In genomic region chr12:49208146-49208545, GRCh38 we compare ENCODE assay signal across 1 cellular context.
TF ChIP-seq lines count a peak whose summit lies in the region.

No MANE protein-coding gene starts in this region.

TF ChIP-seq in GM23338, 12 proteins besides CTCF, POLR2A, EP300 and RAD21 (continued from another document):
- TF ChIP-seq, protein P1, sequence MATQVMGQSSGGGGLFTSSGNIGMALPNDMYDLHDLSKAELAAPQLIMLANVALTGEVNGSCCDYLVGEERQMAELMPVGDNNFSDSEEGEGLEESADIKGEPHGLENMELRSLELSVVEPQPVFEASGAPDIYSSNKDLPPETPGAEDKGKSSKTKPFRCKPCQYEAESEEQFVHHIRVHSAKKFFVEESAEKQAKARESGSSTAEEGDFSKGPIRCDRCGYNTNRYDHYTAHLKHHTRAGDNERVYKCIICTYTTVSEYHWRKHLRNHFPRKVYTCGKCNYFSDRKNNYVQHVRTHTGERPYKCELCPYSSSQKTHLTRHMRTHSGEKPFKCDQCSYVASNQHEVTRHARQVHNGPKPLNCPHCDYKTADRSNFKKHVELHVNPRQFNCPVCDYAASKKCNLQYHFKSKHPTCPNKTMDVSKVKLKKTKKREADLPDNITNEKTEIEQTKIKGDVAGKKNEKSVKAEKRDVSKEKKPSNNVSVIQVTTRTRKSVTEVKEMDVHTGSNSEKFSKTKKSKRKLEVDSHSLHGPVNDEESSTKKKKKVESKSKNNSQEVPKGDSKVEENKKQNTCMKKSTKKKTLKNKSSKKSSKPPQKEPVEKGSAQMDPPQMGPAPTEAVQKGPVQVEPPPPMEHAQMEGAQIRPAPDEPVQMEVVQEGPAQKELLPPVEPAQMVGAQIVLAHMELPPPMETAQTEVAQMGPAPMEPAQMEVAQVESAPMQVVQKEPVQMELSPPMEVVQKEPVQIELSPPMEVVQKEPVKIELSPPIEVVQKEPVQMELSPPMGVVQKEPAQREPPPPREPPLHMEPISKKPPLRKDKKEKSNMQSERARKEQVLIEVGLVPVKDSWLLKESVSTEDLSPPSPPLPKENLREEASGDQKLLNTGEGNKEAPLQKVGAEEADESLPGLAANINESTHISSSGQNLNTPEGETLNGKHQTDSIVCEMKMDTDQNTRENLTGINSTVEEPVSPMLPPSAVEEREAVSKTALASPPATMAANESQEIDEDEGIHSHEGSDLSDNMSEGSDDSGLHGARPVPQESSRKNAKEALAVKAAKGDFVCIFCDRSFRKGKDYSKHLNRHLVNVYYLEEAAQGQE (IDR thresholded peaks at IDR 0.05; ENCODE audit: unreplicated experiment), result no peak
- no peak for TF ChIP-seq JUNB (IDR thresholded peaks at IDR 0.05; ENCODE audit: unreplicated experiment)
- no peak for TF ChIP-seq STAT1 (IDR thresholded peaks at IDR 0.05; ENCODE audit: unreplicated experiment)
- no peak for TF ChIP-seq EZH2phosphoT487 (IDR thresholded peaks at IDR 0.05; ENCODE audit: unreplicated experiment)
TF ChIP-seq in GM23338: peak in this region for 0.
